ENCODE assay signal across 24 cellular contexts in the genomic region with DNA sequence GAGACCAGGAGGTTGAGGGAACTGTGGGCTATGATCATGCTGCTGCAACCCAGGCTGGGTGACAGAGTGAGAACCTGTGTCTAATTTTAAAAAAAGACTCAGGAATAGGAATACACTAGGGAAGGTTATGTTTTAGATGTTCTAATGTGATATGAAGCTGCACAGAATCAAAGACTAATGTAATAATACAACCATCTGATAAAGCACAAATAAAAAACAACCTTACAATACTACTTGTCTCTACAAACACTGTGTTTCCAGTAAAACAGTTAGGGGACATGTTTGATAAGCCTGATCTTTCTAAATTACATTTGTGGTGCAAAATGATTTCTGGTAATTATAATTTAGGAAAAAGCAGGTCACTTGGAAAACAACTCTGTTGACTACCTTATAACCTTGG.
"Had no signal": no experiment of that assay in that cellular context is flagged by ENCODE, and none has a peak within 500 bp of the region (broad histone marks: within the 10 kb centered on the region; RNA-seq: fewer than 3 reads in every experiment).

No MANE protein-coding gene starts in this region.

- H3K36me3 ChIP-seq: brain microvascular endothelial cell, left lung, neutrophil, pancreas, transverse colon had no signal

- ATAC-seq: esophagus mucosa; left lung; natural killer cell treated with Interleukin-12 subunit alpha and Interleukin-12 subunit beta and Interleukin-15 and Interleukin-18, amount 100 ng/mL, for 72 hours; pancreas; right cardiac atrium had no signal

- H3K9me3 ChIP-seq: left lung, neutrophil, pancreas, transverse colon had no signal

- H3K27me3 ChIP-seq: brain microvascular endothelial cell, left lung, neutrophil, pancreas, transverse colon had no signal

- H3K27ac Mint-ChIP-seq: activated CD4-positive, alpha-beta memory T cell treated with anti-CD3 and anti-CD28 coated beads for 36 hours; activated naive CD4-positive, alpha-beta T cell treated with anti-CD3 and anti-CD28 coated beads, Interleukin-2, amount 10 ng/mL, durations not matched to agents 7 days and 5 days; natural killer cell treated with Interleukin-12 subunit alpha and Interleukin-12 subunit beta and Interleukin-15 and Interleukin-18, amount 100 ng/mL, for 72 hours; stimulated activated naive CD8-positive, alpha-beta T cell treated with anti-CD3 and anti-CD28 coated beads, Interleukin-15, Interleukin-2, amounts not matched to agents 100 ng/mL and 50 ng/mL, for 24 hours had no signal

- H3K9me3 Mint-ChIP-seq: activated CD4-positive, alpha-beta memory T cell treated with anti-CD3 and anti-CD28 coated beads for 36 hours; activated naive CD4-positive, alpha-beta T cell treated with anti-CD3 and anti-CD28 coated beads, Interleukin-2, amount 10 ng/mL, durations not matched to agents 7 days and 5 days; natural killer cell treated with Interleukin-12 subunit alpha and Interleukin-12 subunit beta and Interleukin-15 and Interleukin-18, amount 100 ng/mL, for 72 hours; stimulated activated naive CD8-positive, alpha-beta T cell treated with anti-CD3 and anti-CD28 coated beads, Interleukin-15, Interleukin-2, amounts not matched to agents 100 ng/mL and 50 ng/mL, for 24 hours had no signal

- FAIRE-seq: endothelial cell of umbilical vein, frontal cortex had no signal

- DNase-seq: activated CD4-positive, alpha-beta memory T cell treated with anti-CD3 and anti-CD28 coated beads for 36 hours; activated CD4-positive, alpha-beta T cell treated with anti-CD3 and anti-CD28 coated beads for 48 hours; activated effector memory CD4-positive, alpha-beta T cell treated with anti-CD3 and anti-CD28 coated beads, Interleukin-2, amount 50 U/mL, for 16 hours; activated naive CD4-positive, alpha-beta T cell treated with anti-CD3 and anti-CD28 coated beads, Interleukin-2, amount 10 ng/mL, durations not matched to agents 7 days and 5 days; brain microvascular endothelial cell; caudate nucleus; dermis blood vessel endothelial cell; effector CD8-positive, alpha-beta T cell; hippocampal formation; kidney glomerular epithelial cell; left lung; midbrain; pancreas; right cardiac atrium; stimulated activated CD4-positive, alpha-beta T cell treated with anti-CD3 and anti-CD28 coated beads, Interleukin-1b, Interleukin-23, amount 100 ng/mL, for 48 hours; substantia nigra; T-helper 9 cell; transverse colon had no signal

- H3K4me1 Mint-ChIP-seq: activated naive CD4-positive, alpha-beta T cell treated with anti-CD3 and anti-CD28 coated beads, Interleukin-2, amount 10 ng/mL, durations not matched to agents 7 days and 5 days had no signal

- H3K27me3 Mint-ChIP-seq: activated CD4-positive, alpha-beta memory T cell treated with anti-CD3 and anti-CD28 coated beads for 36 hours; activated naive CD4-positive, alpha-beta T cell treated with anti-CD3 and anti-CD28 coated beads, Interleukin-2, amount 10 ng/mL, durations not matched to agents 7 days and 5 days; natural killer cell treated with Interleukin-12 subunit alpha and Interleukin-12 subunit beta and Interleukin-15 and Interleukin-18, amount 100 ng/mL, for 72 hours; stimulated activated naive CD8-positive, alpha-beta T cell treated with anti-CD3 and anti-CD28 coated beads, Interleukin-15, Interleukin-2, amounts not matched to agents 100 ng/mL and 50 ng/mL, for 24 hours had no signal

- H3K27ac ChIP-seq: brain microvascular endothelial cell, left lung, neutrophil, pancreas had no signal

- H3K36me3 Mint-ChIP-seq: activated CD4-positive, alpha-beta memory T cell treated with anti-CD3 and anti-CD28 coated beads for 36 hours; activated naive CD4-positive, alpha-beta T cell treated with anti-CD3 and anti-CD28 coated beads, Interleukin-2, amount 10 ng/mL, durations not matched to agents 7 days and 5 days; natural killer cell treated with Interleukin-12 subunit alpha and Interleukin-12 subunit beta and Interleukin-15 and Interleukin-18, amount 100 ng/mL, for 72 hours had no signal

- H3K4me3 Mint-ChIP-seq: activated CD4-positive, alpha-beta memory T cell treated with anti-CD3 and anti-CD28 coated beads for 36 hours; activated naive CD4-positive, alpha-beta T cell treated with anti-CD3 and anti-CD28 coated beads, Interleukin-2, amount 10 ng/mL, durations not matched to agents 7 days and 5 days; natural killer cell treated with Interleukin-12 subunit alpha and Interleukin-12 subunit beta and Interleukin-15 and Interleukin-18, amount 100 ng/mL, for 72 hours; stimulated activated naive CD8-positive, alpha-beta T cell treated with anti-CD3 and anti-CD28 coated beads, Interleukin-15, Interleukin-2, amounts not matched to agents 100 ng/mL and 50 ng/mL, for 24 hours had no signal

- H3K4me3 ChIP-seq: left lung, pancreas, transverse colon had no signal
